8 cellular contexts compared by ENCODE assay signal in genomic region chr5:56838409-56839039, GRCh38. TPM values are rescaled to one million over a fixed set of nuclear protein-coding genes. Genes with fewer than 3 reads are reported as not detected.
A peak's percentile ranks its signal among the peaks of the same experiment; 100 is the strongest.
DNase-seq lines count a peak whose midpoint lies in the region; ATAC-seq and TF ChIP-seq lines count a peak whose summit lies in the region.

No MANE protein-coding gene starts in this region.

- no peaks in the 10 kb centered on the region for H3K36me3 ChIP-seq in urinary bladder (ENCODE audit: insufficient read depth)

- peaks cover 91% of the 10 kb centered on the region for H3K4me1 Mint-ChIP-seq in activated naive CD4-positive, alpha-beta T cell treated with anti-CD3 and anti-CD28 coated beads, Interleukin-2, amount 50 U/mL, for 24 hours

- peak overlapping the region; percentile 18 for H3K4me3 ChIP-seq in choroid plexus epithelial cell (ENCODE audit: low read depth, low read length)
- no peak overlapping the region for H3K4me3 ChIP-seq in urinary bladder (ENCODE audit: low read depth, low read length)

- no peaks in the 10 kb centered on the region for H3K36me3 Mint-ChIP-seq in activated naive CD4-positive, alpha-beta T cell treated with anti-CD3 and anti-CD28 coated beads, Interleukin-2, amount 50 U/mL, for 24 hours

- peak; percentile 49 for ATAC-seq in HG03060 (IDR thresholded peaks at IDR 0.05; ENCODE audit: low read depth, unreplicated experiment)

- H3K4me1 ChIP-seq in urinary bladder (ENCODE audit: insufficient read depth), result peaks cover 2% of the 10 kb centered on the region

- TF ChIP-seq CTCF in choroid plexus epithelial cell (conservative IDR thresholded peaks at IDR 0.05; ENCODE audit: low read depth, low read length), result peak; percentile 58

- WGBS in urinary bladder, result 30% methylated on average over 4 of the region's 4 CpGs

- no peaks in the 10 kb centered on the region for H3K9me3 Mint-ChIP-seq in activated naive CD4-positive, alpha-beta T cell treated with anti-CD3 and anti-CD28 coated beads, Interleukin-2, amount 50 U/mL, for 24 hours

- no peaks in the 10 kb centered on the region for H3K27me3 Mint-ChIP-seq in activated naive CD4-positive, alpha-beta T cell treated with anti-CD3 and anti-CD28 coated beads, Interleukin-2, amount 50 U/mL, for 24 hours

- DNase-seq in activated naive CD4-positive, alpha-beta T cell treated with anti-CD3 and anti-CD28 coated beads, Interleukin-2, amount 50 U/mL, for 16 hours, result no peak
- DNase-seq in OCI-M1 (lab: John Stamatoyannopoulos, UW) (peak; percentile 79), choroid plexus epithelial cell (ENCODE audit: low read depth) (peak; percentile 78), lung microvascular endothelial cell (ENCODE audit: low read depth in 2 of 2) (peak; percentile 64 to 79), NCI-H128 (lab: John Stamatoyannopoulos, UW; ENCODE audit: unreplicated experiment) (no peak)

- peak overlapping the region; percentile 93 for H3K27ac Mint-ChIP-seq in activated naive CD4-positive, alpha-beta T cell treated with anti-CD3 and anti-CD28 coated beads, Interleukin-2, amount 50 U/mL, for 24 hours

- peak overlapping the region; percentile 49 for H3K4me3 Mint-ChIP-seq in activated naive CD4-positive, alpha-beta T cell treated with anti-CD3 and anti-CD28 coated beads, Interleukin-2, amount 50 U/mL, for 24 hours

- peak overlapping the region; percentile 5 for H3K27ac ChIP-seq in urinary bladder (ENCODE audit: low read depth)

RNA-seq across cellular contexts. Expression of gene MAP3K1, which starts 23.2 kb away (rescaled TPM):
- total RNA-seq in lung microvascular endothelial cell, result 21.4 and 48.2 TPM in 2 replicates
- total RNA-seq in urinary bladder, result 62.2 TPM
- polyA plus RNA-seq in urinary bladder, result 3.7 TPM

Comparison
In these comparisons a context has a peak if more than half of its experiments do, and no peak if none do; other contexts are left out.
1. DNase-seq: peak in OCI-M1 (single experiment), choroid plexus epithelial cell (single experiment) and lung microvascular endothelial cell (2 of 2); none in activated naive CD4-positive, alpha-beta T cell treated with anti-CD3 and anti-CD28 coated beads, Interleukin-2, amount 50 U/mL, for 16 hours (single experiment) and NCI-H128 (single experiment).